In genomic region chr19:11560404-11560988, GRCh38 we compare ENCODE assay signal across 8 cellular contexts. TPM values are rescaled to one million over a fixed set of nuclear protein-coding genes. Genes with fewer than 3 reads are reported as not detected.
A peak's percentile ranks its signal among the peaks of the same experiment; 100 is the strongest.
DNase-seq lines count a peak whose midpoint lies in the region; ATAC-seq and TF ChIP-seq lines count a peak whose summit lies in the region.

No MANE protein-coding gene starts in this region.

- no peak overlapping the region for H3K27ac ChIP-seq in vagina

- peak; percentile 78 for DNase-seq in DMS53 (lab: John Stamatoyannopoulos, UW)
- no peak for DNase-seq in DMS53 treated with DMSO at 0.1 percent for 48 hours (lab: John Stamatoyannopoulos, UW; ENCODE audit: unreplicated experiment)
- DNase-seq in NCI-H524 treated with DMSO at 0.1 percent for 48 hours (lab: John Stamatoyannopoulos, UW), result peak; percentile 72
- peak; percentile 45 to 63 for DNase-seq in activated CD4-positive, alpha-beta T cell treated with anti-CD3 and anti-CD28 coated beads, Interleukin-2, amount 50 U/mL, for 48 hours
- peak; percentile 35 for DNase-seq in epithelial cell of proximal tubule (ENCODE audit: low read depth)
- peak; percentile 72 for DNase-seq in natural killer cell treated with Interleukin-12 subunit alpha and Interleukin-12 subunit beta and Interleukin-15 and Interleukin-18, amount 100 ng/mL, for 72 hours (ENCODE audit: low spot score)
- DNase-seq in vagina (ENCODE audit: extremely low spot score in 2 of 2), result no peak

- H3K36me3 ChIP-seq in vagina, result peaks cover 0 to 2% of the 10 kb centered on the region in 2 donors

- H3K4me3 ChIP-seq in epithelial cell of proximal tubule (ENCODE audit: low read depth, low read length), result no peak overlapping the region
- no peak overlapping the region for H3K4me3 ChIP-seq in vagina

- TF ChIP-seq CTCF in epithelial cell of proximal tubule (conservative IDR thresholded peaks at IDR 0.05; ENCODE audit: low read depth, low read length), result peak; percentile 83
- peak; percentile 19 to 53 (median 38) for TF ChIP-seq CTCF in vagina (IDR thresholded peaks at IDR 0.05)

- H3K36me3 Mint-ChIP-seq in natural killer cell treated with Interleukin-12 subunit alpha and Interleukin-12 subunit beta and Interleukin-15 and Interleukin-18, amount 100 ng/mL, for 72 hours, result no peaks in the 10 kb centered on the region

- peak overlapping the region; percentile 65 to 73 for H3K27ac Mint-ChIP-seq in natural killer cell treated with Interleukin-12 subunit alpha and Interleukin-12 subunit beta and Interleukin-15 and Interleukin-18, amount 100 ng/mL, for 72 hours

- H3K4me3 Mint-ChIP-seq in natural killer cell treated with Interleukin-12 subunit alpha and Interleukin-12 subunit beta and Interleukin-15 and Interleukin-18, amount 100 ng/mL, for 72 hours, result peak overlapping the region; percentile 89

- intact Hi-C loops in vagina (cut with DNase I), result no loop called here

- no peaks in the 10 kb centered on the region for H3K9me3 ChIP-seq in vagina

- no peaks in the 10 kb centered on the region for H3K27me3 Mint-ChIP-seq in natural killer cell treated with Interleukin-12 subunit alpha and Interleukin-12 subunit beta and Interleukin-15 and Interleukin-18, amount 100 ng/mL, for 72 hours

- peaks cover 43% of the 10 kb centered on the region for H3K4me1 ChIP-seq in vagina

- no peak for TF ChIP-seq POLR2A in vagina (IDR thresholded peaks at IDR 0.05)

- ATAC-seq in HG02798 (IDR thresholded peaks at IDR 0.05; ENCODE audit: poor library complexity, unreplicated experiment), result peak; percentile 32
- peak; percentile 56 to 64 for ATAC-seq in natural killer cell treated with Interleukin-12 subunit alpha and Interleukin-12 subunit beta and Interleukin-15 and Interleukin-18, amount 100 ng/mL, for 72 hours

- peaks cover 39% of the 10 kb centered on the region in 2 donors for H3K4me1 Mint-ChIP-seq in natural killer cell treated with Interleukin-12 subunit alpha and Interleukin-12 subunit beta and Interleukin-15 and Interleukin-18, amount 100 ng/mL, for 72 hours (ENCODE audit: low read depth in 2 of 2)

- no peaks in the 10 kb centered on the region for H3K27me3 ChIP-seq in vagina

- H3K9me3 Mint-ChIP-seq in natural killer cell treated with Interleukin-12 subunit alpha and Interleukin-12 subunit beta and Interleukin-15 and Interleukin-18, amount 100 ng/mL, for 72 hours, result no peaks in the 10 kb centered on the region

RNA-seq across cellular contexts. Expression of gene ELOF1, which starts 1.5 kb away (rescaled TPM):
- total RNA-seq in epithelial cell of proximal tubule (49.8 and 95.5 TPM in 2 replicates), vagina (28.0 TPM)
- total RNA-seq in natural killer cell treated with Interleukin-12 subunit alpha and Interleukin-12 subunit beta and Interleukin-15 and Interleukin-18, amount 100 ng/mL, for 72 hours, result 10 to 100 TPM; 58.3 to 95.1 TPM

RNA-seq across cellular contexts. Expression of gene ACP5, which starts 16.9 kb away (rescaled TPM):
- total RNA-seq in epithelial cell of proximal tubule (3.3 and 4.4 TPM in 2 replicates), vagina (6.1 TPM)
- 1 to 10 TPM; 3.0 to 3.5 TPM for total RNA-seq in natural killer cell treated with Interleukin-12 subunit alpha and Interleukin-12 subunit beta and Interleukin-15 and Interleukin-18, amount 100 ng/mL, for 72 hours

RNA-seq across cellular contexts. Expression of gene CNN1, which starts 21.8 kb away (rescaled TPM):
- 5.6 and 16.1 TPM in 2 replicates for total RNA-seq in epithelial cell of proximal tubule
- total RNA-seq in natural killer cell treated with Interleukin-12 subunit alpha and Interleukin-12 subunit beta and Interleukin-15 and Interleukin-18, amount 100 ng/mL, for 72 hours, result not detected
- total RNA-seq in vagina, result 276 TPM

RNA-seq across cellular contexts. Expression of gene ECSIT, which starts 31.6 kb away (rescaled TPM):
- total RNA-seq in epithelial cell of proximal tubule (58.9 and 59.0 TPM in 2 replicates), vagina (49.6 TPM)
- 10 to 100 TPM; 27.0 to 37.3 TPM for total RNA-seq in natural killer cell treated with Interleukin-12 subunit alpha and Interleukin-12 subunit beta and Interleukin-15 and Interleukin-18, amount 100 ng/mL, for 72 hours

RNA-seq across cellular contexts. Expression of gene ZNF627, which starts 36.8 kb away (rescaled TPM):
- total RNA-seq in epithelial cell of proximal tubule (10.0 and 12.5 TPM in 2 replicates), vagina (7.1 TPM)
- 1 to 10 TPM; 5.1 to 6.8 TPM for total RNA-seq in natural killer cell treated with Interleukin-12 subunit alpha and Interleukin-12 subunit beta and Interleukin-15 and Interleukin-18, amount 100 ng/mL, for 72 hours

Comparison
In these comparisons a context has a peak if more than half of its experiments do, and no peak if none do; other contexts are left out.
1. DNase-seq: peak in DMS53 (single experiment), NCI-H524 treated with DMSO at 0.1 percent for 48 hours (single experiment), activated CD4-positive, alpha-beta T cell treated with anti-CD3 and anti-CD28 coated beads, Interleukin-2, amount 50 U/mL, for 48 hours (2 of 2), epithelial cell of proximal tubule (single experiment) and natural killer cell treated with Interleukin-12 subunit alpha and Interleukin-12 subunit beta and Interleukin-15 and Interleukin-18, amount 100 ng/mL, for 72 hours (single experiment); none in DMS53 treated with DMSO at 0.1 percent for 48 hours (single experiment) and vagina (0 of 2).